Comparison of ENCODE assay signal across 8 cellular contexts in the genomic region with DNA sequence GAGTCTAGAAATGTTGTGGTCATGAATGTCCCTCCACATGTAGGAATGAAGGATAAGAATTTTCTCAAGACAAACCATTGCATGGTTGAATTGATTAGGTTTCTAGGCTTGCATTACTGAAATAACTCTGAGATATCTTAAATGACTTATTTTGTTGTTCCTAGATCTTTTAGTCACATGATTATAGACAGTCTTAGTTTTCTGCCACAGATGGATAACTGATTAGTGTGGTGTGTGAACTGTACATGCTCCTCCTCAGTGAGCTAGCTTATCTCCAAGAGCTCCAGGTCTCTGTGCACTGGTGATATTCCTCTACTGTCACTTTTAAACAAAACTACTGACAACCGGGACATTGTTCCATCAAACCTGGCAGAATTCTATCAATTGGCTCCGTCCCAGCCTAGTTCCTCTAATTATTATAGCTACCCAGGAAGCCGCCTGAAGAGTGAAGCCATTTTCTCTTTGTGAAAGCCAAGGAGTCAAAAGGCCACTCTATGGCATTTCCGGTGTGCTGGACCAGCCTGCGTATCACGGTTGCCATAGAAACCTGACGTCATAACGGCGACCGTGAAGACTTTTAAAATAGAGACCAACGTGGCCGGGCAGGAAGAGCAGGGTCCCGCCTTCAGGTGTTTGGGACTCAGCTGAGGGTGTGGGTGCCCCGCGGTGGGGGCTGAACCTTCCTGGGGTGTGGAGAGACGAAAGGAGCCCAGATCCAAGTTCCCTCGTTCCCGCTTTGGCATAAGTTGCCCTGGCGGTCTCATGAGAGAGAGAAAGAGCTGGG. TPM values are rescaled to one million over a fixed set of nuclear protein-coding genes. Genes with fewer than 3 reads are reported as not detected.
A peak's percentile ranks its signal among the peaks of the same experiment; 100 is the strongest.
DNase-seq lines count a peak whose midpoint lies in the region; ATAC-seq and TF ChIP-seq lines count a peak whose summit lies in the region.

No MANE protein-coding gene starts in this region.

- H3K36me3 Mint-ChIP-seq in naive thymus-derived CD8-positive, alpha-beta T cell = peaks cover 0 to 3% (median 0%) of the 10 kb centered on the region in 3 donors

- no peak overlapping the region for H3K27ac ChIP-seq in substantia nigra (ENCODE audit: low read depth, low read length, poor library complexity, severe bottlenecking)

- H3K4me1 Mint-ChIP-seq in naive thymus-derived CD8-positive, alpha-beta T cell = peaks cover 2 to 11% (median 8%) of the 10 kb centered on the region in 4 donors

- H3K9me3 Mint-ChIP-seq in naive thymus-derived CD8-positive, alpha-beta T cell = peaks cover 0 to 2% (median 0%) of the 10 kb centered on the region in 9 donors

- peaks cover 0 to 2% (median 2%) of the 10 kb centered on the region in 5 donors for H3K27me3 Mint-ChIP-seq in naive thymus-derived CD8-positive, alpha-beta T cell

- peak overlapping the region; percentile 73 for H3K4me3 ChIP-seq in fibroblast of mammary gland (ENCODE audit: control insufficient read depth, low read depth, low read length)

- ATAC-seq in GM18868 (IDR thresholded peaks at IDR 0.05; ENCODE audit: unreplicated experiment) (peak; percentile 99), HG03045 (IDR thresholded peaks at IDR 0.05; ENCODE audit: unreplicated experiment) (peak; percentile 97)
- peak; percentile 33 to 76 for ATAC-seq in naive thymus-derived CD8-positive, alpha-beta T cell

- POLR2A ChIA-PET in naive thymus-derived CD8-positive, alpha-beta T cell (lab: Charles Lee) = no interaction called here

- no peak for TF ChIP-seq CTCF in fibroblast of mammary gland (conservative IDR thresholded peaks at IDR 0.05; ENCODE audit: control insufficient read depth, insufficient read depth, low read depth, low read length)

- peak overlapping the region; percentile 67 to 86 (median 78) for H3K4me3 Mint-ChIP-seq in naive thymus-derived CD8-positive, alpha-beta T cell

- DNase-seq in AG08395 (ENCODE audit: low spot score) (peak; percentile 66), NCI-H2227 (lab: John Stamatoyannopoulos, UW; ENCODE audit: unreplicated experiment) (peak; percentile 90), fibroblast of mammary gland (ENCODE audit: low read depth) (peak; percentile 88), substantia nigra (lab: John Stamatoyannopoulos, UW) (peak in 31 of 49 donors; percentile 0 to 84 (median 12))
- peak; percentile 2 for DNase-seq in activated CD8-positive, alpha-beta memory T cell treated with anti-CD3 and anti-CD28 coated beads, Interleukin-2, amount 50 U/mL, for 24 hours (ENCODE audit: extremely low read depth)
- peak in 7 of 10 donors; percentile 2 to 64 (median 26) for DNase-seq in naive thymus-derived CD8-positive, alpha-beta T cell

- peak overlapping the region in 6 of 10 donors; percentile 27 to 89 (median 73) for H3K27ac Mint-ChIP-seq in naive thymus-derived CD8-positive, alpha-beta T cell

RNA-seq across cellular contexts. Expression of gene BEX3, which starts 28.1 kb away (rescaled TPM):
- 10 to 100 TPM; 33.8 to 34.3 TPM for total RNA-seq in naive thymus-derived CD8-positive, alpha-beta T cell
- polyA plus RNA-seq in naive thymus-derived CD8-positive, alpha-beta T cell = 100 to 1,000 TPM in 2 of 3 donors, 10 to 100 TPM in 1; 92.6 to 136 (median 134) TPM

RNA-seq across cellular contexts. Expression of gene TCEAL9, which starts 48.1 kb away (rescaled TPM):
- 1 to 10 TPM; 1.3 to 2.0 TPM for total RNA-seq in naive thymus-derived CD8-positive, alpha-beta T cell
- 1 to 10 TPM; 3.3 to 5.2 (median 3.5) TPM for polyA plus RNA-seq in naive thymus-derived CD8-positive, alpha-beta T cell

Comparison
In these comparisons a context has a peak if more than half of its experiments do, and no peak if none do; other contexts are left out.
1. DNase-seq: peak in every context shown above with its lines; median percentile 90 in NCI-H2227; 88 in fibroblast of mammary gland; 66 in AG08395; 26 in naive thymus-derived CD8-positive, alpha-beta T cell; 12 in substantia nigra; 2 in activated CD8-positive, alpha-beta memory T cell treated with anti-CD3 and anti-CD28 coated beads, Interleukin-2, amount 50 U/mL, for 24 hours.